8 cellular contexts compared by ENCODE assay signal in genomic region chr2:55048925-55049793, GRCh38. TPM values are rescaled to one million over a fixed set of nuclear protein-coding genes. Genes with fewer than 3 reads are reported as not detected.
DNase-seq lines count a peak whose midpoint lies in the region; ATAC-seq and TF ChIP-seq lines count a peak whose summit lies in the region.

No MANE protein-coding gene starts in this region.

- peaks cover 0 to 3% (median 0%) of the 10 kb centered on the region in 3 donors for H3K36me3 Mint-ChIP-seq in naive thymus-derived CD8-positive, alpha-beta T cell

- ATAC-seq in GM19023 (IDR thresholded peaks at IDR 0.05; ENCODE audit: unreplicated experiment) = peak; percentile 23
- ATAC-seq in naive thymus-derived CD8-positive, alpha-beta T cell = peak; percentile 4 to 13

- H3K27ac Mint-ChIP-seq in naive thymus-derived CD8-positive, alpha-beta T cell = peak overlapping the region; percentile 86 to 99 (median 94)

- H3K27ac ChIP-seq in RWPE1 = peak overlapping the region; percentile 99

- H3K9me3 Mint-ChIP-seq in naive thymus-derived CD8-positive, alpha-beta T cell = no peaks in the 10 kb centered on the region

- H3K4me1 Mint-ChIP-seq in naive thymus-derived CD8-positive, alpha-beta T cell = peaks cover 32 to 75% (median 69%) of the 10 kb centered on the region in 4 donors

- H3K4me3 ChIP-seq in fibroblast of pulmonary artery (replicated peaks; ENCODE audit: low read depth, low read length) = peak overlapping the region; percentile 96

- POLR2A ChIA-PET in RWPE1 (lab: Yijun Ruan, JAX; ENCODE audit: low non-redundant PET) = interaction anchor here (0.6 to 1.2 kb wide), 3 partner anchors 69 to 183 kb away, joined by 3 read pairs; partner anchors contain the start of genes CLHC1 and RPS27A
- POLR2A ChIA-PET in naive thymus-derived CD8-positive, alpha-beta T cell (lab: Charles Lee) = interaction anchor here (0.5 to 2.9 kb wide), 15 partner anchors 8 to 933 kb away, joined by 3 to 19 read pairs (median 4); partner anchors contain the start of genes ACYP2, CLHC1 and RPS27A

- CTCF ChIA-PET in RWPE1 (lab: Yijun Ruan, JAX) = interaction anchor here (0.5 to 2.0 kb wide), 20 partner anchors 17 to 1081 kb away, joined by 3 to 12 read pairs (median 4); no protein-coding TSS in a partner anchor

- DNase-seq in AG08396 (ENCODE audit: low spot score) (peak; percentile 76), Kasumi-1 (lab: John Stamatoyannopoulos, UW) (peak; percentile 55 to 61), RWPE1 (ENCODE audit: low spot score) (peak; percentile 57), fibroblast of pulmonary artery (ENCODE audit: low read depth) (peak; percentile 82), stromal cell of bone marrow (ENCODE audit: low read depth) (peak; percentile 79)
- peak; percentile 87 for DNase-seq in activated effector memory CD4-positive, alpha-beta T cell treated with anti-CD3 and anti-CD28 coated beads, Interleukin-2, amount 50 U/mL, for 16 hours
- peak; percentile 31 to 79 (median 54) for DNase-seq in naive thymus-derived CD8-positive, alpha-beta T cell

- peak; percentile 82 for TF ChIP-seq CTCF in RWPE1 (conservative IDR thresholded peaks at IDR 0.05; ENCODE audit: low read depth)
- peak; percentile 78 for TF ChIP-seq CTCF in fibroblast of pulmonary artery (IDR thresholded peaks at IDR 0.05; ENCODE audit: low read length, missing control alignments)

- peak overlapping the region; percentile 91 to 100 (median 94) for H3K4me3 Mint-ChIP-seq in naive thymus-derived CD8-positive, alpha-beta T cell

- H3K27me3 Mint-ChIP-seq in naive thymus-derived CD8-positive, alpha-beta T cell = no peaks in the 10 kb centered on the region

RNA-seq across cellular contexts. Expression of gene RTN4, which starts 1.1 kb away (rescaled TPM):
- 10 to 100 TPM; 68.3 to 69.3 TPM for total RNA-seq in naive thymus-derived CD8-positive, alpha-beta T cell
- 10 to 100 TPM; 68.0 to 77.1 (median 74.2) TPM for polyA plus RNA-seq in naive thymus-derived CD8-positive, alpha-beta T cell

Comparison
In these comparisons a context has a peak if more than half of its experiments do, and no peak if none do; other contexts are left out.
1. Peak in every context shown above with its lines: DNase-seq, ATAC-seq, H3K4me3 ChIP-seq and H3K27ac ChIP-seq.